In the genomic region with DNA sequence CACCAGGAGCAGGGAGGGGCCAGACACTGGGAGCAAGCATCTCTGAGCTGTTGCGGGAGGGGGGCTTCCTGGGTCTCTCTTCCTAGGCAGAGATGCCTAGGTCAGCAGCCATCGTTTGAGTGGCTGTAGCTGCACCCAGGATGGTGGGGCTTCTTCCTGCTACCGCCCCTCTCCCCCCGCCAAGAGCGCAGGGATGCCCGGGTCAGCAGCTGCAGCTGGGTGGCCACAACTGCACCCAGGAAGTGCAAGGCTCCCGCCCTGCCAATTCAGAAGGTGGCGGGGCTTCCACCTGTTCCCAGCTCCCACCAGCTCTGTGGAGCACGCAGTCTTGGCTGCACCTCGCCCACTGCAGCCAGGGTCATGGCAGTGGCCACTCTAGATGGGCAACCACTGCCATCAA, we compare ENCODE assay signal across 1 cellular context.
TF ChIP-seq lines count a peak whose summit lies in the region.

No MANE protein-coding gene starts in this region.

TF ChIP-seq in IMR-90, 13 proteins besides CTCF, POLR2A, EP300 and RAD21:
- TF ChIP-seq, protein P1, sequence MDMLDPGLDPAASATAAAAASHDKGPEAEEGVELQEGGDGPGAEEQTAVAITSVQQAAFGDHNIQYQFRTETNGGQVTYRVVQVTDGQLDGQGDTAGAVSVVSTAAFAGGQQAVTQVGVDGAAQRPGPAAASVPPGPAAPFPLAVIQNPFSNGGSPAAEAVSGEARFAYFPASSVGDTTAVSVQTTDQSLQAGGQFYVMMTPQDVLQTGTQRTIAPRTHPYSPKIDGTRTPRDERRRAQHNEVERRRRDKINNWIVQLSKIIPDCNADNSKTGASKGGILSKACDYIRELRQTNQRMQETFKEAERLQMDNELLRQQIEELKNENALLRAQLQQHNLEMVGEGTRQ (IDR thresholded peaks at IDR 0.05; ENCODE audit: low read depth, low read length), result no peak
- no peak for TF ChIP-seq CHD1 (IDR thresholded peaks at IDR 0.05; ENCODE audit: low read depth, low read length)
- TF ChIP-seq MAZ (IDR thresholded peaks at IDR 0.05; ENCODE audit: borderline replicate concordance, low read depth, low read length), result no peak
- no peak for TF ChIP-seq NFE2L2 (IDR thresholded peaks at IDR 0.05; ENCODE audit: low read depth, low read length)
- no peak for TF ChIP-seq RCOR1 (IDR thresholded peaks at IDR 0.05; ENCODE audit: insufficient replicate concordance, low read length)
- TF ChIP-seq BHLHE40 (IDR thresholded peaks at IDR 0.05; ENCODE audit: low read depth, low read length), result no peak
- no peak for TF ChIP-seq MXI1 (IDR thresholded peaks at IDR 0.05; ENCODE audit: borderline replicate concordance, low read depth, low read length)
- no peak for TF ChIP-seq FOS (IDR thresholded peaks at IDR 0.05; ENCODE audit: low read depth, low read length)
- no peak for TF ChIP-seq RFX5 (IDR thresholded peaks at IDR 0.05; ENCODE audit: low read depth, low read length)
- no peak for TF ChIP-seq SMC3 (IDR thresholded peaks at IDR 0.05; ENCODE audit: low read depth, low read length)
- TF ChIP-seq, protein P2, sequence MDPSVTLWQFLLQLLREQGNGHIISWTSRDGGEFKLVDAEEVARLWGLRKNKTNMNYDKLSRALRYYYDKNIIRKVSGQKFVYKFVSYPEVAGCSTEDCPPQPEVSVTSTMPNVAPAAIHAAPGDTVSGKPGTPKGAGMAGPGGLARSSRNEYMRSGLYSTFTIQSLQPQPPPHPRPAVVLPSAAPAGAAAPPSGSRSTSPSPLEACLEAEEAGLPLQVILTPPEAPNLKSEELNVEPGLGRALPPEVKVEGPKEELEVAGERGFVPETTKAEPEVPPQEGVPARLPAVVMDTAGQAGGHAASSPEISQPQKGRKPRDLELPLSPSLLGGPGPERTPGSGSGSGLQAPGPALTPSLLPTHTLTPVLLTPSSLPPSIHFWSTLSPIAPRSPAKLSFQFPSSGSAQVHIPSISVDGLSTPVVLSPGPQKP (IDR thresholded peaks at IDR 0.05; ENCODE audit: borderline replicate concordance, low read depth, low read length), result no peak
- TF ChIP-seq MAFK (IDR thresholded peaks at IDR 0.05; ENCODE audit: low read depth, low read length), result no peak
- no peak for TF ChIP-seq CEBPB (IDR thresholded peaks at IDR 0.05; ENCODE audit: low read depth, low read length)
TF ChIP-seq in IMR-90: peak in this region for 0.
